In genomic region chr4:40418430-40419230, GRCh38 we compare ENCODE assay signal across 20 cellular contexts.
DNase-seq lines count a peak whose midpoint lies in the region; ATAC-seq and TF ChIP-seq lines count a peak whose summit lies in the region.
"Had no signal": no experiment of that assay in that cellular context is flagged by ENCODE, and none has a peak within 500 bp of the region (broad histone marks: within the 10 kb centered on the region; RNA-seq: fewer than 3 reads in every experiment).

No MANE protein-coding gene starts in this region.

- no peak overlapping the region for H3K23ac ChIP-seq in H9 (ENCODE audit: insufficient read length, low read depth, low read length)

- H3K4me2 ChIP-seq in H9 (ENCODE audit: insufficient read depth, insufficient read length, low read length), result no peak overlapping the region
- H3K4me2 ChIP-seq: smooth muscle cell had no signal

- no CpG with 5 or more reads among the region's 6 CpGs for WGBS in H9 (ENCODE audit: extremely low coverage, insufficient read length, low lambda C conversion rate)

- no peak overlapping the region for H4K8ac ChIP-seq in H9 (replicated peaks; ENCODE audit: insufficient read length, low read depth, low read length)

- H3K36me3 Mint-ChIP-seq in T-helper 2 cell treated with Interferon-gamma antibody and Interleukin-4, amounts not matched to agents 5 μg/mL and 100 μg/mL, for 36 hours (ENCODE audit: low read depth), result peaks cover 8% of the 10 kb centered on the region
- H3K36me3 Mint-ChIP-seq in H9 (ENCODE audit: insufficient read depth in 1 of 3, low read depth in 3 of 3) (peaks cover 12 to 26% (median 24%) of the 10 kb centered on the region in 3 experiments; a peak in 6 of 7 replicates), T-cell (no peaks in the 10 kb centered on the region)
- H3K36me3 Mint-ChIP-seq: activated CD4-positive, alpha-beta memory T cell treated with anti-CD3 and anti-CD28 coated beads for 36 hours had no signal

- no peak overlapping the region for H3K27ac ChIP-seq in H9 (ENCODE audit: insufficient read length, low read depth, low read length)
- H3K27ac ChIP-seq: adrenal gland, foreskin keratinocyte had no signal

- no peaks in the 10 kb centered on the region for H3K79me2 ChIP-seq in H9 (ENCODE audit: insufficient read depth, low read length)

- no peak overlapping the region for H3K4me3 ChIP-seq in epithelial cell of proximal tubule (ENCODE audit: low read depth, low read length)
- H3K4me3 ChIP-seq: adrenal gland, smooth muscle cell, upper lobe of left lung had no signal

- H2BK15ac ChIP-seq in H9 (ENCODE audit: low read depth, low read length), result no peak overlapping the region

- POLR2A ChIA-PET in T-cell (lab: Charles Lee), result no interaction called here

- no peak overlapping the region for H2AK5ac ChIP-seq in H9 (ENCODE audit: insufficient read length, low read length)

- no peaks in the 10 kb centered on the region for H4K20me1 ChIP-seq in H9 (ENCODE audit: control insufficient read depth, insufficient read depth, insufficient read length)

- no peak overlapping the region for H2BK20ac ChIP-seq in H9 (ENCODE audit: low read depth, low read length, poor library complexity, severe bottlenecking)

- CTCF ChIA-PET in T-cell (lab: Charles Lee), result interaction anchor here in 1 of 2 donors (0.6 kb wide), 1 partner anchor 1199 kb away, joined by 3 read pairs; no protein-coding TSS in a partner anchor

- TF ChIP-seq CTCF in epithelial cell of proximal tubule (conservative IDR thresholded peaks at IDR 0.05; ENCODE audit: low read depth, low read length) (no peak), H9 (conservative IDR thresholded peaks at IDR 0.05) (no peak)

- H2AFZ ChIP-seq in H9 (ENCODE audit: low read length), result no peak overlapping the region

- H3K56ac ChIP-seq in H9 (ENCODE audit: insufficient read length, low read depth, low read length), result no peak overlapping the region

- H3K4me1 ChIP-seq in H9 (ENCODE audit: insufficient read depth, low read length), result no peaks in the 10 kb centered on the region
- H3K4me1 ChIP-seq: adrenal gland, foreskin keratinocyte had no signal

- H2BK120ac ChIP-seq in H9 (ENCODE audit: low read depth, low read length, poor library complexity, severe bottlenecking), result no peak overlapping the region

- no peak overlapping the region for H3K27ac Mint-ChIP-seq in T-helper 2 cell treated with Interferon-gamma antibody and Interleukin-4, amounts not matched to agents 5 μg/mL and 100 μg/mL, for 36 hours
- H3K27ac Mint-ChIP-seq in H9, result 0 out of 7 replicates have a peak overlapping the region, but pooled peaks of 1 of the 3 experiments have one; percentile 28
- H3K27ac Mint-ChIP-seq in T-cell, result no peak overlapping the region
- H3K27ac Mint-ChIP-seq: activated CD4-positive, alpha-beta memory T cell treated with anti-CD3 and anti-CD28 coated beads for 36 hours; HFFc6; stimulated activated memory B cell treated with anti-CD40 and anti-IgM and Interleukin-4, amounts not matched to agents 10 μg/mL and 1 μg/mL and 100 μg/mL, for 72 hours had no signal

- no peak overlapping the region for H2BK5ac ChIP-seq in H9 (ENCODE audit: insufficient read length, low read length)

- no peak overlapping the region for H3K18ac ChIP-seq in H9 (ENCODE audit: insufficient read length, low read depth, low read length)

- peaks cover 6% of the 10 kb centered on the region for H3K4me1 Mint-ChIP-seq in T-helper 2 cell treated with Interferon-gamma antibody and Interleukin-4, amounts not matched to agents 5 μg/mL and 100 μg/mL, for 36 hours (ENCODE audit: low read depth)
- H3K4me1 Mint-ChIP-seq in H9 (peaks cover 0 to 7% of the 10 kb centered on the region in 2 experiments; a peak in 2 of 4 replicates), T-cell (no peaks in the 10 kb centered on the region)
- H3K4me1 Mint-ChIP-seq: central memory CD8-positive, alpha-beta T cell; stimulated activated memory B cell treated with anti-CD40 and anti-IgM and Interleukin-4, amounts not matched to agents 10 μg/mL and 1 μg/mL and 100 μg/mL, for 72 hours had no signal

- H3K4ac ChIP-seq in H9 (ENCODE audit: low read depth, low read length), result no peak overlapping the region

- H3K14ac ChIP-seq in H9 (ENCODE audit: insufficient read depth, low read length), result no peak overlapping the region

- peaks cover 11% of the 10 kb centered on the region for H3K9me3 Mint-ChIP-seq in T-helper 2 cell treated with Interferon-gamma antibody and Interleukin-4, amounts not matched to agents 5 μg/mL and 100 μg/mL, for 36 hours
- H3K9me3 Mint-ChIP-seq in H9 (peaks cover 6 to 14% of the 10 kb centered on the region in 2 experiments; a peak in 3 of 5 replicates), T-cell (peaks cover 0 to 11% (median 4%) of the 10 kb centered on the region in 3 donors)
- H3K9me3 Mint-ChIP-seq: central memory CD8-positive, alpha-beta T cell; HFFc6 had no signal

- no peak overlapping the region for H2BK12ac ChIP-seq in H9 (ENCODE audit: insufficient read length, low read depth, low read length)

- H4K91ac ChIP-seq in H9 (ENCODE audit: insufficient read length, low read depth, low read length), result no peak overlapping the region

- no peaks in the 10 kb centered on the region for H3K27me3 ChIP-seq in H9 (ENCODE audit: insufficient read depth, low read length)
- H3K27me3 ChIP-seq: adrenal gland, foreskin keratinocyte, upper lobe of left lung had no signal

- H3T11ph ChIP-seq in H9 (ENCODE audit: low read length), result no peak overlapping the region

- no peak overlapping the region for H3K9ac ChIP-seq in H9 (ENCODE audit: extremely low read depth, insufficient read length, low read length)

- no peaks in the 10 kb centered on the region for H3K9me3 ChIP-seq in H9 (ENCODE audit: control insufficient read depth, low read depth, low read length)
- H3K9me3 ChIP-seq: adrenal gland, upper lobe of left lung had no signal

- H4K5ac ChIP-seq in H9 (ENCODE audit: insufficient read length, low read depth, low read length), result no peak overlapping the region

- no peaks in the 10 kb centered on the region for H3K27me3 Mint-ChIP-seq in T-helper 2 cell treated with Interferon-gamma antibody and Interleukin-4, amounts not matched to agents 5 μg/mL and 100 μg/mL, for 36 hours (ENCODE audit: low read depth)
- H3K27me3 Mint-ChIP-seq in H9 (ENCODE audit: low read depth) (no peaks in the 10 kb centered on the region), T-cell (no peaks in the 10 kb centered on the region)
- H3K27me3 Mint-ChIP-seq: activated CD4-positive, alpha-beta memory T cell treated with anti-CD3 and anti-CD28 coated beads for 36 hours; stimulated activated memory B cell treated with anti-CD40 and anti-IgM and Interleukin-4, amounts not matched to agents 10 μg/mL and 1 μg/mL and 100 μg/mL, for 72 hours had no signal

- in situ Hi-C loops in Caki2 (cut with HindIII; ENCODE audit: low pct_unique_long_range_greater_than_20kb, low sequenced_read_pairs), result no loop called here

- ATAC-seq in T-cell (replicated peaks in 1 of 4), result no peak
- ATAC-seq: foreskin keratinocyte; stimulated activated memory B cell treated with anti-CD40 and anti-IgM and Interleukin-4, amounts not matched to agents 10 μg/mL and 1 μg/mL and 100 μg/mL, for 72 hours had no signal

- H3K23me2 ChIP-seq in H9 (ENCODE audit: insufficient read length, low read depth, low read length, poor library complexity, severe bottlenecking), result no peaks in the 10 kb centered on the region

- no peaks in the 10 kb centered on the region for H3K79me1 ChIP-seq in H9 (ENCODE audit: insufficient read depth, low read depth, low read length, poor library complexity, severe bottlenecking)

- DNase-seq in Caki2 (ENCODE audit: low read depth), result peak; percentile 91
- DNase-seq in HuH-7 (ENCODE audit: low spot score), result peak; percentile 63
- peak; percentile 70 for DNase-seq in epithelial cell of proximal tubule (ENCODE audit: low read depth)
- peak; percentile 2 for DNase-seq in myocyte (ENCODE audit: low read depth)
- DNase-seq in T-helper 2 cell treated with Interferon-gamma antibody and Interleukin-4, amounts not matched to agents 5 μg/mL and 100 μg/mL, for 36 hours (ENCODE audit: low spot score), result no peak
- DNase-seq in NCI-H2196 (lab: John Stamatoyannopoulos, UW; ENCODE audit: unreplicated experiment), result no peak
- no peak for DNase-seq in H9
- DNase-seq in T-cell, result no peak
- DNase-seq: activated CD4-positive, alpha-beta memory T cell treated with anti-CD3 and anti-CD28 coated beads for 36 hours; adrenal gland; foreskin keratinocyte; HFFc6; Kasumi-1; NCI-H1436 treated with DMSO at 0.1 percent for 48 hours; NCI-H446 treated with DMSO at 0.1 percent for 48 hours; occipital lobe; upper lobe of left lung had no signal

- H3K4me3 Mint-ChIP-seq in T-helper 2 cell treated with Interferon-gamma antibody and Interleukin-4, amounts not matched to agents 5 μg/mL and 100 μg/mL, for 36 hours, result no peak overlapping the region
- no peak overlapping the region for H3K4me3 Mint-ChIP-seq in H9
- no peak overlapping the region for H3K4me3 Mint-ChIP-seq in T-cell
- H3K4me3 Mint-ChIP-seq: activated CD4-positive, alpha-beta memory T cell treated with anti-CD3 and anti-CD28 coated beads for 36 hours; central memory CD8-positive, alpha-beta T cell; HFFc6; stimulated activated memory B cell treated with anti-CD40 and anti-IgM and Interleukin-4, amounts not matched to agents 10 μg/mL and 1 μg/mL and 100 μg/mL, for 72 hours had no signal

Comparison
In these comparisons a context has a peak if more than half of its experiments do, and no peak if none do; other contexts are left out.
1. DNase-seq: peak in Caki2 (single experiment), HuH-7 (single experiment), epithelial cell of proximal tubule (single experiment) and myocyte (single experiment); none in T-helper 2 cell treated with Interferon-gamma antibody and Interleukin-4, amounts not matched to agents 5 μg/mL and 100 μg/mL, for 36 hours (single experiment), NCI-H2196 (single experiment), H9 (single experiment) and T-cell (0 of 34).